7 cellular contexts compared by ENCODE assay signal in genomic region chr22:46159212-46159611, GRCh38.
"Had no signal": no experiment of that assay in that cellular context is flagged by ENCODE, and none has a peak within 500 bp of the region (broad histone marks: within the 10 kb centered on the region; RNA-seq: fewer than 3 reads in every experiment).

No MANE protein-coding gene starts in this region.

- ATAC-seq: K562 had no signal

- H3K9me3 ChIP-seq: HAP-1 had no signal

- H3K27ac ChIP-seq: GM23248, HL-60 had no signal

- H3K4me1 ChIP-seq: HAP-1 had no signal

- H3K4me3 ChIP-seq: GM23248, HAP-1, K562 had no signal

- DNase-seq: GM23248, GOT3, H7, IMR-90 had no signal

- H3K9ac ChIP-seq: GM23248 had no signal

- FAIRE-seq: K562 had no signal

- H2AFZ ChIP-seq: GM23248 had no signal
